Comparison of ENCODE assay signal across 16 cellular contexts in genomic region chr16:30548392-30549255, GRCh38. TPM values are rescaled to one million over a fixed set of nuclear protein-coding genes. Genes with fewer than 3 reads are reported as not detected.
DNase-seq lines count a peak whose midpoint lies in the region; ATAC-seq and TF ChIP-seq lines count a peak whose summit lies in the region.
"Had no signal": no experiment of that assay in that cellular context is flagged by ENCODE, and none has a peak within 500 bp of the region (broad histone marks: within the 10 kb centered on the region; RNA-seq: fewer than 3 reads in every experiment).

No MANE protein-coding gene starts in this region.

- H3K9me3 ChIP-seq in heart right ventricle (no peaks in the 10 kb centered on the region), stomach (no peaks in the 10 kb centered on the region)
- H3K9me3 ChIP-seq: body of pancreas, Peyer's patch, psoas muscle had no signal

- H3K27ac ChIP-seq in heart right ventricle (peak overlapping the region in 9 of 10 donors; percentile 26 to 74 (median 63)), stomach (peak overlapping the region; percentile 10 to 42 (median 39))
- H3K27ac ChIP-seq: body of pancreas had no signal

- H3K27me3 ChIP-seq in heart right ventricle, result no peaks in the 10 kb centered on the region
- H3K27me3 ChIP-seq in stomach, result no peaks in the 10 kb centered on the region
- H3K27me3 ChIP-seq: body of pancreas, Peyer's patch had no signal

- DNase-seq in Right ventricle myocardium inferior (ENCODE audit: missing footprints) (no peak), left ventricle myocardium superior (no peak), heart right ventricle (no peak), stomach (no peak), mesenteric fat pad (ENCODE audit: low spot score) (no peak), OCI-M2 (lab: John Stamatoyannopoulos, UW; ENCODE audit: unreplicated experiment) (no peak)
- DNase-seq: activated CD4-positive, alpha-beta T cell treated with anti-CD3 and anti-CD28 coated beads, Interleukin-2, amount 10 ng/mL, durations not matched to agents 7 days and 5 days; activated T-cell treated with anti-CD3 and anti-CD28 coated beads, Interleukin-2, amount 50 U/mL, for 72 hours; body of pancreas; DMS153; effector CD4-positive, alpha-beta T cell; kidney; NCI-H1694; NCI-H526 treated with DMSO at 0.1 percent for 48 hours; Peyer's patch; psoas muscle had no signal

- intact Hi-C loops in Right ventricle myocardium inferior (cut with DNase I) (no loop called here), left ventricle myocardium superior (cut with micrococcal nuclease) (no loop called here), heart right ventricle (cut with DNase I) (no loop called here), stomach (cut with DNase I; ENCODE audit: low total_unique reads) (no loop called here)

- H3K36me3 ChIP-seq in heart right ventricle (peaks cover 0 to 12% (median 0%) of the 10 kb centered on the region in 9 donors), stomach (peaks cover 0 to 13% (median 10%) of the 10 kb centered on the region in 4 donors)
- H3K36me3 ChIP-seq: Peyer's patch had no signal

- ATAC-seq in Right ventricle myocardium inferior, result peak; percentile 18
- ATAC-seq in left ventricle myocardium superior, result no peak
- peak in 5 of 8 donors; percentile 10 to 30 (median 15) for ATAC-seq in heart right ventricle
- ATAC-seq: body of pancreas had no signal

- TF ChIP-seq POLR2A in stomach (IDR thresholded peaks at IDR 0.05), result no peak

- TF ChIP-seq CTCF in heart right ventricle (IDR thresholded peaks at IDR 0.05) (no peak), stomach (IDR thresholded peaks at IDR 0.05) (no peak)

- no peak for TF ChIP-seq EP300 in stomach (IDR thresholded peaks at IDR 0.05)

- no peak overlapping the region for H3K4me3 ChIP-seq in heart right ventricle
- H3K4me3 ChIP-seq in stomach, result no peak overlapping the region
- H3K4me3 ChIP-seq: body of pancreas, Peyer's patch, psoas muscle had no signal

- H3K4me1 ChIP-seq in heart right ventricle (peaks cover 0 to 45% (median 19%) of the 10 kb centered on the region in 9 donors), stomach (peaks cover 5 to 47% (median 29%) of the 10 kb centered on the region in 4 donors)
- H3K4me1 ChIP-seq: body of pancreas had no signal

- WGBS in heart right ventricle, 2 donors, result 61 to 65% methylated on average over 8 of the region's 8 CpGs
- 32 to 53% (median 47%) methylated on average over 8 of the region's 8 CpGs for WGBS in stomach, 5 donors

RNA-seq across cellular contexts. Expression of gene ZNF764, which starts 9.6 kb away (rescaled TPM):
- total RNA-seq in Right ventricle myocardium inferior (10.0 TPM), left ventricle myocardium superior (9.1 TPM), heart right ventricle (10 to 100 TPM in 5 of 10 donors, 1 to 10 TPM in 5; 6.3 to 15.3 (median 10.3) TPM), stomach (100 to 1,000 TPM in 1 of 5 donors, 10 to 100 TPM in 3, 1 to 10 TPM in 1; 3.5 to 107 (median 13.4) TPM), mesenteric fat pad (5.9 TPM)
- polyA plus RNA-seq in heart right ventricle (10 to 100 TPM in 1 of 2 donors, 1 to 10 TPM in 1; 5.6 to 11.7 TPM), stomach (1 to 10 TPM; 3.9 to 7.8 (median 6.8) TPM)

RNA-seq across cellular contexts. Expression of gene ZNF747, which starts 14.0 kb away (rescaled TPM):
- 5.7 TPM for total RNA-seq in Right ventricle myocardium inferior
- total RNA-seq in left ventricle myocardium superior, result 9.0 TPM
- total RNA-seq in heart right ventricle, result 10 to 100 TPM in 7 of 10 donors, 1 to 10 TPM in 3; 8.5 to 14.3 (median 10.7) TPM
- polyA plus RNA-seq in heart right ventricle, result 1 to 10 TPM; 8.5 to 9.2 TPM
- total RNA-seq in stomach, result 10 to 100 TPM; 10.3 to 18.7 (median 12.9) TPM
- 1 to 10 TPM; 6.2 to 7.8 (median 7.3) TPM for polyA plus RNA-seq in stomach
- 9.6 TPM for total RNA-seq in mesenteric fat pad

RNA-seq across cellular contexts. Expression of gene ZNF768, which starts 22.3 kb away (rescaled TPM):
- 73.8 TPM for total RNA-seq in Right ventricle myocardium inferior
- 75.4 TPM for total RNA-seq in left ventricle myocardium superior
- total RNA-seq in heart right ventricle, result 10 to 100 TPM; 36.0 to 71.7 (median 43.3) TPM
- 10 to 100 TPM; 51.8 to 75.1 TPM for polyA plus RNA-seq in heart right ventricle
- total RNA-seq in stomach, result 10 to 100 TPM; 11.9 to 75.0 (median 30.0) TPM
- polyA plus RNA-seq in stomach, result 10 to 100 TPM; 27.0 to 33.2 (median 32.7) TPM
- total RNA-seq in mesenteric fat pad, result 24.8 TPM

RNA-seq across cellular contexts. Expression of gene ZNF688, which starts 22.9 kb away (rescaled TPM):
- total RNA-seq in Right ventricle myocardium inferior, result 12.2 TPM
- total RNA-seq in left ventricle myocardium superior, result 10.0 TPM
- total RNA-seq in heart right ventricle, result 10 to 100 TPM in 7 of 10 donors, 1 to 10 TPM in 3; 6.3 to 16.2 (median 12.4) TPM
- polyA plus RNA-seq in heart right ventricle, result 10 to 100 TPM in 1 of 2 donors, 1 to 10 TPM in 1; 9.3 to 23.8 TPM
- 100 to 1,000 TPM in 1 of 5 donors, 10 to 100 TPM in 3, 1 to 10 TPM in 1; 9.4 to 123 (median 18.3) TPM for total RNA-seq in stomach
- polyA plus RNA-seq in stomach, result 10 to 100 TPM; 25.2 to 26.1 (median 25.3) TPM
- total RNA-seq in mesenteric fat pad, result 12.1 TPM

RNA-seq across cellular contexts. Expression of gene ZNF785, which starts 36.9 kb away (rescaled TPM):
- 7.6 TPM for total RNA-seq in Right ventricle myocardium inferior
- 7.3 TPM for total RNA-seq in left ventricle myocardium superior
- total RNA-seq in heart right ventricle, result 1 to 10 TPM; 2.8 to 8.4 (median 5.4) TPM
- polyA plus RNA-seq in heart right ventricle, result 1 to 10 TPM; 3.0 to 7.4 TPM
- total RNA-seq in stomach, result 10 to 100 TPM in 3 of 5 donors, 1 to 10 TPM in 2; 7.8 to 49.0 (median 10.3) TPM
- polyA plus RNA-seq in stomach, result 1 to 10 TPM; 3.8 to 5.4 (median 4.6) TPM
- total RNA-seq in mesenteric fat pad, result 10.1 TPM
